13 cellular contexts compared by ENCODE assay signal in the genomic region with DNA sequence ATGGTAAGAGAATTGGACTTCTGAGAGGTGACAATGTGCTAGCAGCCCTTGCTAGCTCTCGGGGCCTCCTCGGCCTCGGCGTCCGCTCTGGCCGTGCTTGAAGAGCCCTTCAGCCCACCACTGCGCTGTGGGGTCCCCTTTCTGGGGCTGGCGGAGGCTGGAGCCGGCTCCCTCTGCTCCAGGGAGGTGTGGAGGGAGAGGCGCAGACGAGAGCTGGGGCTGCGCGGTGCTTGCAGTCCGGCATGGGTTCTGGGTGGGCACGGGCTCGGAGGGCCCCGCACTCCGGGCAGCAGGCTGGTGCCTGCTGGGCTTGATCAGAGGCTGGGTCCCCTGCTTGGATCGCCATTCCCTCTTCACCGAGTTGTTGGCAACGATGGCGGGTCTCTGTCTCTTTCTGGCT.
A peak's percentile ranks its signal among the peaks of the same experiment; 100 is the strongest.
DNase-seq lines count a peak whose midpoint lies in the region; ATAC-seq lines count a peak whose summit lies in the region.
"Had no signal": no experiment of that assay in that cellular context is flagged by ENCODE, and none has a peak within 500 bp of the region (broad histone marks: within the 10 kb centered on the region; RNA-seq: fewer than 3 reads in every experiment).

No MANE protein-coding gene starts in this region.

- no peaks in the 10 kb centered on the region for H3K27me3 Mint-ChIP-seq in activated CD4-positive, alpha-beta T cell treated with anti-CD3 and anti-CD28 coated beads for 36 hours
- no peaks in the 10 kb centered on the region for H3K27me3 Mint-ChIP-seq in stimulated activated naive CD8-positive, alpha-beta T cell treated with anti-CD3 and anti-CD28 coated beads, Interleukin-15, Interleukin-2, amounts not matched to agents 100 ng/mL and 50 ng/mL, for 24 hours
- no peaks in the 10 kb centered on the region for H3K27me3 Mint-ChIP-seq in naive B cell
- no peaks in the 10 kb centered on the region for H3K27me3 Mint-ChIP-seq in stimulated activated naive CD8-positive, alpha-beta T cell treated with anti-CD3 and anti-CD28 coated beads, Interleukin-15, amount 100 ng/mL, for 72 hours

- POLR2A ChIA-PET in activated CD4-positive, alpha-beta T cell treated with anti-CD3 and anti-CD28 coated beads for 36 hours (lab: Charles Lee): interaction anchor here (0.7 to 2.2 kb wide), 11 partner anchors 22 to 199 kb away, joined by 3 to 9 read pairs (median 4); no protein-coding TSS in a partner anchor

- peaks cover 75% of the 10 kb centered on the region for H3K4me1 Mint-ChIP-seq in activated CD4-positive, alpha-beta T cell treated with anti-CD3 and anti-CD28 coated beads for 36 hours
- peaks cover 93% of the 10 kb centered on the region for H3K4me1 Mint-ChIP-seq in stimulated activated naive CD8-positive, alpha-beta T cell treated with anti-CD3 and anti-CD28 coated beads, Interleukin-15, Interleukin-2, amounts not matched to agents 100 ng/mL and 50 ng/mL, for 24 hours (ENCODE audit: low read depth)
- peaks cover 42 to 54% (median 51%) of the 10 kb centered on the region in 3 donors for H3K4me1 Mint-ChIP-seq in naive B cell
- peaks cover 70% of the 10 kb centered on the region for H3K4me1 Mint-ChIP-seq in stimulated activated naive CD8-positive, alpha-beta T cell treated with anti-CD3 and anti-CD28 coated beads, Interleukin-15, amount 100 ng/mL, for 72 hours

- peak overlapping the region; percentile 96 for H3K27ac Mint-ChIP-seq in activated CD4-positive, alpha-beta T cell treated with anti-CD3 and anti-CD28 coated beads for 36 hours
- H3K27ac Mint-ChIP-seq in stimulated activated naive CD8-positive, alpha-beta T cell treated with anti-CD3 and anti-CD28 coated beads, Interleukin-15, Interleukin-2, amounts not matched to agents 100 ng/mL and 50 ng/mL, for 24 hours: peak overlapping the region; percentile 96
- peak overlapping the region in 2 of 6 donors; percentile 18 to 62 for H3K27ac Mint-ChIP-seq in naive B cell
- H3K27ac Mint-ChIP-seq in stimulated activated naive CD8-positive, alpha-beta T cell treated with anti-CD3 and anti-CD28 coated beads, Interleukin-15, amount 100 ng/mL, for 72 hours: peak overlapping the region in 1 of 2 donors; percentile 92
- H3K27ac Mint-ChIP-seq: H9 had no signal

- intact Hi-C loops in activated CD4-positive, alpha-beta T cell treated with anti-CD3 and anti-CD28 coated beads for 36 hours (cut with DNase I, micrococcal nuclease): loop anchor here (2.0 kb wide), 4 partner anchors 27 to 227 kb away; a partner anchor contains a TSS

- H3K9me3 Mint-ChIP-seq in activated CD4-positive, alpha-beta T cell treated with anti-CD3 and anti-CD28 coated beads for 36 hours (ENCODE audit: low read depth): peaks cover 43% of the 10 kb centered on the region
- H3K9me3 Mint-ChIP-seq in stimulated activated naive CD8-positive, alpha-beta T cell treated with anti-CD3 and anti-CD28 coated beads, Interleukin-15, Interleukin-2, amounts not matched to agents 100 ng/mL and 50 ng/mL, for 24 hours: peaks cover 39% of the 10 kb centered on the region
- peaks cover 0 to 8% (median 3%) of the 10 kb centered on the region in 7 donors for H3K9me3 Mint-ChIP-seq in naive B cell
- H3K9me3 Mint-ChIP-seq in stimulated activated naive CD8-positive, alpha-beta T cell treated with anti-CD3 and anti-CD28 coated beads, Interleukin-15, amount 100 ng/mL, for 72 hours: peaks cover 35 to 68% of the 10 kb centered on the region in 2 donors

- no peak for ATAC-seq in activated CD4-positive, alpha-beta T cell treated with anti-CD3 and anti-CD28 coated beads for 36 hours
- no peak for ATAC-seq in stimulated activated naive CD8-positive, alpha-beta T cell treated with anti-CD3 and anti-CD28 coated beads, Interleukin-15, Interleukin-2, amounts not matched to agents 100 U/mL and 50 U/mL, for 24 hours
- no peak for ATAC-seq in naive B cell (ENCODE audit: low read depth in 2 of 2)
- ATAC-seq in stimulated activated naive CD8-positive, alpha-beta T cell treated with anti-CD3 and anti-CD28 coated beads, Interleukin-15, amount 100 ng/mL, for 72 hours: no peak
- no peak for ATAC-seq in GM19035 (IDR thresholded peaks at IDR 0.05; ENCODE audit: unreplicated experiment)

- DNase-seq in activated CD4-positive, alpha-beta T cell treated with anti-CD3 and anti-CD28 coated beads for 36 hours: no peak
- DNase-seq in activated CD4-positive, alpha-beta T cell treated with anti-CD3 and anti-CD28 coated beads for 1 hour: no peak
- DNase-seq in stimulated activated naive CD8-positive, alpha-beta T cell treated with anti-CD3 and anti-CD28 coated beads, Interleukin-15, Interleukin-2, amounts not matched to agents 100 U/mL and 50 U/mL, for 24 hours: no peak
- no peak for DNase-seq in naive B cell
- no peak for DNase-seq in stimulated activated naive CD8-positive, alpha-beta T cell treated with anti-CD3 and anti-CD28 coated beads, Interleukin-15, amount 100 ng/mL, for 72 hours
- DNase-seq in effector CD8-positive, alpha-beta T cell (lab: John Stamatoyannopoulos, UW): no peak
- DNase-seq: H9, KG1, NCI-H146, NCI-H2081, NCI-H82 had no signal

- H3K36me3 Mint-ChIP-seq in activated CD4-positive, alpha-beta T cell treated with anti-CD3 and anti-CD28 coated beads for 36 hours (ENCODE audit: low read depth): peaks cover 61% of the 10 kb centered on the region
- peaks cover 81% of the 10 kb centered on the region for H3K36me3 Mint-ChIP-seq in stimulated activated naive CD8-positive, alpha-beta T cell treated with anti-CD3 and anti-CD28 coated beads, Interleukin-15, Interleukin-2, amounts not matched to agents 100 ng/mL and 50 ng/mL, for 24 hours (ENCODE audit: low read depth)
- peaks cover 7 to 18% of the 10 kb centered on the region in 2 donors for H3K36me3 Mint-ChIP-seq in naive B cell

- CTCF ChIA-PET in activated CD4-positive, alpha-beta T cell treated with anti-CD3 and anti-CD28 coated beads for 36 hours (lab: Charles Lee): interaction anchor here (0.6 to 2.4 kb wide), 16 partner anchors 9 to 281 kb away, joined by 3 to 19 read pairs (median 4); no protein-coding TSS in a partner anchor

- peak overlapping the region; percentile 77 for H3K4me3 Mint-ChIP-seq in activated CD4-positive, alpha-beta T cell treated with anti-CD3 and anti-CD28 coated beads for 36 hours
- peak overlapping the region; percentile 87 for H3K4me3 Mint-ChIP-seq in stimulated activated naive CD8-positive, alpha-beta T cell treated with anti-CD3 and anti-CD28 coated beads, Interleukin-15, Interleukin-2, amounts not matched to agents 100 ng/mL and 50 ng/mL, for 24 hours
- H3K4me3 Mint-ChIP-seq in naive B cell: peak overlapping the region in 6 of 8 donors; percentile 52 to 96 (median 94)
- peak overlapping the region; percentile 84 to 93 for H3K4me3 Mint-ChIP-seq in stimulated activated naive CD8-positive, alpha-beta T cell treated with anti-CD3 and anti-CD28 coated beads, Interleukin-15, amount 100 ng/mL, for 72 hours
- H3K4me3 Mint-ChIP-seq: H9 had no signal
